ENCODE assay signal across 15 cellular contexts in genomic region chr16:85199880-85200279, GRCh38.
"Had no signal": no experiment of that assay in that cellular context is flagged by ENCODE, and none has a peak within 500 bp of the region (broad histone marks: within the 10 kb centered on the region; RNA-seq: fewer than 3 reads in every experiment).

No MANE protein-coding gene starts in this region.

- H3K27ac ChIP-seq: pancreas, thoracic aorta, uterus had no signal

- H3K27ac Mint-ChIP-seq: activated CD4-positive, alpha-beta T cell treated with anti-CD3 and anti-CD28 coated beads, Interleukin-2, amount 10 ng/mL, durations not matched to agents 7 days and 5 days; activated T-helper 17 cell treated with anti-CD3 and anti-CD28 coated beads, Interleukin-2, amount 50 U/mL, for 72 hours; T-helper 17 cell had no signal

- H3K27me3 ChIP-seq: pancreas, stomach, uterus had no signal

- H3K36me3 ChIP-seq: pancreas, stomach, thoracic aorta, uterus had no signal

- H3K9me3 ChIP-seq: pancreas, stomach, thoracic aorta, uterus had no signal

- ATAC-seq: activated T-helper 17 cell treated with anti-CD3 and anti-CD28 coated beads, Interleukin-2, amount 50 U/mL, for 72 hours; left colon; pancreas; T-helper 17 cell had no signal

- H3K27me3 Mint-ChIP-seq: activated CD4-positive, alpha-beta T cell treated with anti-CD3 and anti-CD28 coated beads, Interleukin-2, amount 10 ng/mL, durations not matched to agents 7 days and 5 days had no signal

- H3K4me1 Mint-ChIP-seq: activated CD4-positive, alpha-beta T cell treated with anti-CD3 and anti-CD28 coated beads, Interleukin-2, amount 10 ng/mL, durations not matched to agents 7 days and 5 days; activated T-helper 17 cell treated with anti-CD3 and anti-CD28 coated beads, Interleukin-2, amount 50 U/mL, for 72 hours; T-helper 17 cell had no signal

- DNase-seq: activated CD4-positive, alpha-beta T cell treated with anti-CD3 and anti-CD28 coated beads, Interleukin-2, amount 10 ng/mL, durations not matched to agents 7 days and 5 days; activated CD4-positive, CD25-positive, alpha-beta regulatory T cell; activated CD8-positive, alpha-beta memory T cell treated with anti-CD3 and anti-CD28 coated beads for 24 hours; activated naive CD4-positive, alpha-beta T cell treated with anti-CD3 and anti-CD28 coated beads, Interleukin-2, amount 50 U/mL, for 16 hours; activated T-cell treated with anti-CD3 and anti-CD28 coated beads for 4 hours; foreskin fibroblast; glutamatergic neuron; left colon; stomach; T-helper 17 cell; uterus had no signal

- H3K4me3 Mint-ChIP-seq: activated CD4-positive, alpha-beta T cell treated with anti-CD3 and anti-CD28 coated beads, Interleukin-2, amount 10 ng/mL, durations not matched to agents 7 days and 5 days; activated T-helper 17 cell treated with anti-CD3 and anti-CD28 coated beads, Interleukin-2, amount 50 U/mL, for 72 hours; neural crest cell; T-helper 17 cell had no signal

- H3K9me3 Mint-ChIP-seq: activated CD4-positive, alpha-beta T cell treated with anti-CD3 and anti-CD28 coated beads, Interleukin-2, amount 10 ng/mL, durations not matched to agents 7 days and 5 days; activated T-helper 17 cell treated with anti-CD3 and anti-CD28 coated beads, Interleukin-2, amount 50 U/mL, for 72 hours; neural crest cell had no signal

- H3K4me3 ChIP-seq: pancreas, stomach, thoracic aorta, uterus had no signal
